17 cellular contexts compared by ENCODE assay signal in genomic region chr2:200322607-200323006, GRCh38. TPM values are rescaled to one million over a fixed set of nuclear protein-coding genes. Genes with fewer than 3 reads are reported as not detected.
A peak's percentile ranks its signal among the peaks of the same experiment; 100 is the strongest.
DNase-seq lines count a peak whose midpoint lies in the region; ATAC-seq and TF ChIP-seq lines count a peak whose summit lies in the region.
"Had no signal": no experiment of that assay in that cellular context is flagged by ENCODE, and none has a peak within 500 bp of the region (broad histone marks: within the 10 kb centered on the region; RNA-seq: fewer than 3 reads in every experiment).

No MANE protein-coding gene starts in this region.

- peaks cover 15% of the 10 kb centered on the region for H3F3A ChIP-seq in smooth muscle cell (ENCODE audit: low read depth)

- dilution Hi-C loops in mammary epithelial cell (cut with HindIII; ENCODE audit: low sequenced_read_pairs) = no loop called here

- in situ Hi-C loops in mammary epithelial cell (cut with MboI; ENCODE audit: low sequenced_read_pairs in 2 of 2) = no loop called here

- H3K4me3 Mint-ChIP-seq in MCF 10A (ENCODE audit: unreplicated experiment) = no peak overlapping the region
- H3K4me3 Mint-ChIP-seq in chondrocyte (ENCODE audit: unreplicated experiment) = no peak overlapping the region
- no peak overlapping the region for H3K4me3 Mint-ChIP-seq in activated naive CD4-positive, alpha-beta T cell treated with anti-CD3 and anti-CD28 coated beads, Interleukin-2, amount 10 ng/mL, durations not matched to agents 7 days and 5 days
- H3K4me3 Mint-ChIP-seq: CD4-positive, alpha-beta memory T cell had no signal

- H3K27ac ChIP-seq in mammary epithelial cell (ENCODE audit: insufficient read depth, low read depth, low read length) = peak overlapping the region; percentile 24
- peak overlapping the region; percentile 87 for H3K27ac ChIP-seq in smooth muscle cell (ENCODE audit: low read depth)
- no peak overlapping the region for H3K27ac ChIP-seq in testis
- H3K27ac ChIP-seq: A549, BLaER1 had no signal

- POLR2A ChIA-PET in MCF 10A (lab: Yijun Ruan, JAX) = interaction anchor here (1.0 to 2.6 kb wide), 2 partner anchors 17 to 22 kb away, joined by 3 to 14 read pairs; partner anchors contain the start of gene SPATS2L

- H3K4me2 ChIP-seq in mammary epithelial cell (ENCODE audit: insufficient read depth, low read depth, low read length) = peak overlapping the region; percentile 22
- H3K4me2 ChIP-seq in smooth muscle cell = peak overlapping the region; percentile 29
- H3K4me2 ChIP-seq: A549, BLaER1, SK-N-SH had no signal

- no peak for ATAC-seq in HG03139 (IDR thresholded peaks at IDR 0.05; ENCODE audit: unreplicated experiment)
- ATAC-seq: A549 had no signal

- H3K27me3 ChIP-seq in mammary epithelial cell (ENCODE audit: insufficient read depth, low read length) (no peaks in the 10 kb centered on the region), smooth muscle cell (ENCODE audit: low read depth) (no peaks in the 10 kb centered on the region), testis (no peaks in the 10 kb centered on the region)
- H3K27me3 ChIP-seq: BLaER1 had no signal

- H3K27ac Mint-ChIP-seq in MCF 10A (ENCODE audit: low read depth, unreplicated experiment) (no peak overlapping the region), chondrocyte (ENCODE audit: unreplicated experiment) (peak overlapping the region; percentile 42)
- no peak overlapping the region for H3K27ac Mint-ChIP-seq in activated naive CD4-positive, alpha-beta T cell treated with anti-CD3 and anti-CD28 coated beads, Interleukin-2, amount 10 ng/mL, durations not matched to agents 7 days and 5 days
- H3K27ac Mint-ChIP-seq: CD4-positive, alpha-beta memory T cell had no signal

- H3K79me2 ChIP-seq in mammary epithelial cell (ENCODE audit: insufficient read depth, low read length) (peaks cover 97% of the 10 kb centered on the region), smooth muscle cell (ENCODE audit: low read depth) (peaks cover 100% of the 10 kb centered on the region)

- H4K20me1 ChIP-seq in mammary epithelial cell (ENCODE audit: insufficient read depth, low read length) = no peaks in the 10 kb centered on the region
- peaks cover 98% of the 10 kb centered on the region for H4K20me1 ChIP-seq in smooth muscle cell (ENCODE audit: low read depth)
- H4K20me1 ChIP-seq: BLaER1 had no signal

- H3K4me3 ChIP-seq in mammary epithelial cell (replicated peaks in 1 of 3; ENCODE audit: insufficient read depth in 1 of 3, low read depth in 2 of 3, low read length in 3 of 3) = no peak overlapping the region
- no peak overlapping the region for H3K4me3 ChIP-seq in smooth muscle cell
- no peak overlapping the region for H3K4me3 ChIP-seq in testis
- H3K4me3 ChIP-seq: A549, BLaER1 had no signal

- WGBS in mammary epithelial cell (ENCODE audit: low coverage, missing lambda C conversion rate) = 7% methylated on average over 1 of the region's 1 CpG
- 76% methylated on average over 1 of the region's 1 CpG for WGBS in smooth muscle cell (ENCODE audit: low lambda C conversion rate)
- 60 to 70% methylated on average over 1 of the region's 1 CpG for WGBS in testis, 2 donors

- no peaks in the 10 kb centered on the region for H3K36me3 ChIP-seq in mammary epithelial cell (ENCODE audit: insufficient read depth, low read length)
- no peaks in the 10 kb centered on the region for H3K36me3 ChIP-seq in smooth muscle cell (ENCODE audit: low read depth)
- H3K36me3 ChIP-seq in testis (ENCODE audit: low read depth, missing control alignments) = no peaks in the 10 kb centered on the region
- H3K36me3 ChIP-seq: BLaER1 had no signal

- peaks cover 32% of the 10 kb centered on the region for H3K4me1 ChIP-seq in mammary epithelial cell (ENCODE audit: insufficient read depth, low read length)
- H3K4me1 ChIP-seq in smooth muscle cell (ENCODE audit: low read depth) = peaks cover 54% of the 10 kb centered on the region
- peaks cover 5% of the 10 kb centered on the region for H3K4me1 ChIP-seq in testis
- H3K4me1 ChIP-seq: BLaER1 had no signal

- BruUV-seq in mammary epithelial cell (replicated peaks; lab: Mats Ljungman, UMichigan) (no TSS peak), MCF 10A (replicated peaks; lab: Mats Ljungman, UMichigan) (no TSS peak)

- H3K4me1 Mint-ChIP-seq in MCF 10A (ENCODE audit: insufficient read depth, unreplicated experiment) (peaks cover 12% of the 10 kb centered on the region), chondrocyte (ENCODE audit: low read depth) (peaks cover 63% of the 10 kb centered on the region)
- peaks cover 3% of the 10 kb centered on the region for H3K4me1 Mint-ChIP-seq in activated naive CD4-positive, alpha-beta T cell treated with anti-CD3 and anti-CD28 coated beads, Interleukin-2, amount 10 ng/mL, durations not matched to agents 7 days and 5 days

- H2AFZ ChIP-seq in mammary epithelial cell (ENCODE audit: low read depth, low read length) (no peak overlapping the region), smooth muscle cell (ENCODE audit: low read depth) (no peak overlapping the region)

- H3K9me3 Mint-ChIP-seq in MCF 10A (ENCODE audit: unreplicated experiment) = no peaks in the 10 kb centered on the region
- H3K9me3 Mint-ChIP-seq in chondrocyte (ENCODE audit: low read depth) = no peaks in the 10 kb centered on the region
- no peaks in the 10 kb centered on the region for H3K9me3 Mint-ChIP-seq in activated naive CD4-positive, alpha-beta T cell treated with anti-CD3 and anti-CD28 coated beads, Interleukin-2, amount 10 ng/mL, durations not matched to agents 7 days and 5 days
- H3K9me3 Mint-ChIP-seq: CD4-positive, alpha-beta memory T cell had no signal

- no peaks in the 10 kb centered on the region for H3K27me3 Mint-ChIP-seq in MCF 10A (ENCODE audit: insufficient read depth, unreplicated experiment)
- H3K27me3 Mint-ChIP-seq in chondrocyte (ENCODE audit: low read depth) = no peaks in the 10 kb centered on the region
- no peaks in the 10 kb centered on the region for H3K27me3 Mint-ChIP-seq in activated naive CD4-positive, alpha-beta T cell treated with anti-CD3 and anti-CD28 coated beads, Interleukin-2, amount 10 ng/mL, durations not matched to agents 7 days and 5 days

- no peak for TF ChIP-seq POLR2A in testis (IDR thresholded peaks at IDR 0.05)

- no peaks in the 10 kb centered on the region for H3K36me3 Mint-ChIP-seq in MCF 10A (ENCODE audit: insufficient read depth, unreplicated experiment)
- peaks cover 2% of the 10 kb centered on the region for H3K36me3 Mint-ChIP-seq in chondrocyte (ENCODE audit: low read depth)
- H3K36me3 Mint-ChIP-seq in activated naive CD4-positive, alpha-beta T cell treated with anti-CD3 and anti-CD28 coated beads, Interleukin-2, amount 10 ng/mL, durations not matched to agents 7 days and 5 days = no peaks in the 10 kb centered on the region
- H3K36me3 Mint-ChIP-seq: CD4-positive, alpha-beta memory T cell had no signal

- H3K9ac ChIP-seq in mammary epithelial cell (ENCODE audit: insufficient read depth, low read length) (no peak overlapping the region), smooth muscle cell (ENCODE audit: low read depth) (no peak overlapping the region)
- H3K9ac ChIP-seq: BLaER1, SK-N-SH had no signal

- intact Hi-C loops in mammary epithelial cell (cut with micrococcal nuclease) (loop anchor here (5.0 kb wide), 1 partner anchor 335 kb away; no protein-coding TSS in a partner anchor), MCF 10A (cut with micrococcal nuclease) (no loop called here), testis (cut with DNase I; ENCODE audit: low total_unique reads) (no loop called here)

- TF ChIP-seq CTCF in mammary epithelial cell (conservative IDR thresholded peaks at IDR 0.05 in 1 of 2, IDR thresholded peaks at IDR 0.05 in 1 of 2; ENCODE audit: extremely low read depth in 1 of 2, insufficient read depth in 1 of 2, low read depth in 1 of 2, low read length in 2 of 2) (no peak), MCF 10A (IDR thresholded peaks at IDR 0.05; ENCODE audit: unreplicated experiment) (no peak), chondrocyte (IDR thresholded peaks at IDR 0.05) (no peak), smooth muscle cell (IDR thresholded peaks at IDR 0.05; ENCODE audit: borderline replicate concordance, insufficient read depth, poor library complexity, severe bottlenecking) (no peak), testis (IDR thresholded peaks at IDR 0.05) (no peak)

- CTCF ChIA-PET in mammary epithelial cell (lab: Charles Lee; ENCODE audit: low non-redundant PET) = no interaction called here
- CTCF ChIA-PET in MCF 10A (lab: Yijun Ruan, JAX) = interaction anchor here (0.7 to 1.2 kb wide), 4 partner anchors 10 to 156 kb away, joined by 3 to 6 read pairs (median 4); no protein-coding TSS in a partner anchor
- CTCF ChIA-PET in activated naive CD4-positive, alpha-beta T cell treated with anti-CD3 and anti-CD28 coated beads, Interleukin-2, amount 10 ng/mL, durations not matched to agents 7 days and 5 days (lab: Charles Lee) = interaction anchor here (1.2 kb wide), 1 partner anchor 9 kb away, joined by 3 read pairs; no protein-coding TSS in a partner anchor

- H3K9me3 ChIP-seq in mammary epithelial cell (replicated peaks; ENCODE audit: insufficient read depth, low read length) (no peaks in the 10 kb centered on the region), smooth muscle cell (replicated peaks; ENCODE audit: low read depth) (no peaks in the 10 kb centered on the region), testis (no peaks in the 10 kb centered on the region)
- H3K9me3 ChIP-seq: A549, BLaER1, SK-N-SH had no signal

- DNase-seq in mammary epithelial cell (no peak), MCF 10A (ENCODE audit: unreplicated experiment) (no peak), NCI-H526 treated with DMSO at 0.1 percent for 48 hours (lab: John Stamatoyannopoulos, UW) (peak; percentile 32), chondrocyte (ENCODE audit: low spot score) (no peak), smooth muscle cell (lab: John Stamatoyannopoulos, UW; ENCODE audit: unreplicated experiment) (no peak), testis (no peak)
- no peak for DNase-seq in activated naive CD4-positive, alpha-beta T cell treated with anti-CD3 and anti-CD28 coated beads, Interleukin-2, amount 10 ng/mL, durations not matched to agents 7 days and 5 days
- DNase-seq: CD4-positive, alpha-beta memory T cell; NCI-H1436 treated with DMSO at 0.1 percent for 48 hours; NCI-H2029 treated with DMSO at 0.1 percent for 48 hours; NCI-H2171; NK-92 treated with Interleukin-12 subunit alpha and Interleukin-12 subunit beta, amount 100 ng/mL, for 24 hours; SHP77; SK-N-SH had no signal

RNA-seq across cellular contexts. Expression of gene SPATS2L, which starts 16.1 kb away (rescaled TPM):
- 10 to 100 TPM; 60.0 to 98.2 TPM for total RNA-seq in mammary epithelial cell
- polyA plus RNA-seq in mammary epithelial cell = 119 TPM
- 87.0 TPM for polyA minus RNA-seq in mammary epithelial cell
- total RNA-seq in MCF 10A (2022) = 67.5 and 68.3 TPM in 2 replicates
- 233 to 237 TPM (median 233 TPM) in 3 replicates for total RNA-seq in chondrocyte
- total RNA-seq in smooth muscle cell = 314 and 356 TPM in 2 replicates
- 394 and 432 TPM in 2 replicates for polyA plus RNA-seq in smooth muscle cell
- 10 to 100 TPM; 49.7 to 52.9 TPM for total RNA-seq in testis
- polyA plus RNA-seq in testis (ENCODE audit: insufficient read depth, low read depth, low replicate concordance) = 67.6 TPM

Comparison
In these comparisons a context has a peak if more than half of its experiments do, and no peak if none do; other contexts are left out.
1. H3K27ac ChIP-seq: peak in mammary epithelial cell (single experiment) and smooth muscle cell (single experiment); none in testis (0 of 2).